ENCODE assay signal across 19 cellular contexts in the genomic region with DNA sequence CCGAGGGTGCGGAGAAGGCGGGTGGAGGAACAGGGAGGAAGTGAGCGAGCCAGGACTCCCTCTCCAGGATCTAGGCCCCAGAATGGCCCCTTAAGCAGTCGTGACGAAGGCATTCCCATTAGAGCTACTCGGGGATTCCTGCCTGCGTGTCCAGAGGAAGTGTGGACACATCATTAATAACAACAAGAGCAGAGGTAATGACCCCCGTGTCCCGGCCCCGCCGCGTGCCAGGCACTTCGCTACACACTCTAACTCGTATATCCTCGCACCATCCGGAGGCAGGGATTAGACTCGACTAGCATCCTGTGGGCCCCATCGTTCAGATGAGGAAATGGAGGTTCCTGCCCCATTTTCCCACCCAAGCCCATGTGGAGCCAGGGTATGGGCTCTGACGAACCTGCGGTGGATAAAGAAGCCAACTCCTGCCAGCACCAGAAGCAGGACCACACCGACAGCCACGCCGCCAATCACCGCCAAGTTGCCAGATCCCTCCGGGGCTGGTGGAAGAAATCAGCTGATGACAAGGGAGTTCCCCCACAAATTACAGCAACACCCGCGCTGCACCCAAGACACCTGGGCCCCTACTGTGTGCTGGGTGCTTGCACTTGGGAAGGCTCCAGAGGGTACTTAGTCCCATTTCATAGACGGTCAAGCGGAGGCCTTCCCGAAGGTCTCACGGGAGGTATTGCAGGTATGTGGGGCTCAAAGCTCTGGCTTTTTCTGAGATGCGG. TPM values are rescaled to one million over a fixed set of nuclear protein-coding genes. Genes with fewer than 3 reads are reported as not detected.
DNase-seq lines count a peak whose midpoint lies in the region; ATAC-seq, FAIRE-seq and TF ChIP-seq lines count a peak whose summit lies in the region.
"Had no signal": no experiment of that assay in that cellular context is flagged by ENCODE, and none has a peak within 500 bp of the region (broad histone marks: within the 10 kb centered on the region; RNA-seq: fewer than 3 reads in every experiment).

No MANE protein-coding gene starts in this region.

- FAIRE-seq in HTR-8/SVneo (lab: Jason Lieb, UNC): no peak
- FAIRE-seq: H1 had no signal

- peaks cover 0 to 2% of the 10 kb centered on the region in 2 donors for H3K4me1 ChIP-seq in duodenal mucosa (ENCODE audit: control insufficient read depth in 1 of 2, insufficient read depth in 2 of 2, low read length in 2 of 2)
- H3K4me1 ChIP-seq: Caco-2 had no signal

- H3K4me3 Mint-ChIP-seq in activated naive CD4-positive, alpha-beta T cell treated with anti-CD3 and anti-CD28 coated beads, Interleukin-2, amount 50 U/mL, for 24 hours: no peak overlapping the region
- H3K4me3 Mint-ChIP-seq in mesothelial cell of epicardium: no peak overlapping the region
- H3K4me3 Mint-ChIP-seq: B cell; CD4-positive, CD25-positive, alpha-beta regulatory T cell had no signal

- H3K4me3 ChIP-seq in duodenal mucosa (ENCODE audit: low read depth in 1 of 2, low read length in 2 of 2): no peak overlapping the region

- no peaks in the 10 kb centered on the region for H3K36me3 Mint-ChIP-seq in activated naive CD4-positive, alpha-beta T cell treated with anti-CD3 and anti-CD28 coated beads, Interleukin-2, amount 50 U/mL, for 24 hours
- peaks cover 22% of the 10 kb centered on the region for H3K36me3 Mint-ChIP-seq in mesothelial cell of epicardium
- H3K36me3 Mint-ChIP-seq: CD4-positive, CD25-positive, alpha-beta regulatory T cell had no signal

- no peaks in the 10 kb centered on the region for H3K27me3 Mint-ChIP-seq in activated naive CD4-positive, alpha-beta T cell treated with anti-CD3 and anti-CD28 coated beads, Interleukin-2, amount 50 U/mL, for 24 hours
- no peaks in the 10 kb centered on the region for H3K27me3 Mint-ChIP-seq in mesothelial cell of epicardium (ENCODE audit: low read depth)

- H3K27ac ChIP-seq in duodenal mucosa (ENCODE audit: low read depth, low read length): peak overlapping the region; percentile 20
- H3K27ac ChIP-seq: 22Rv1 had no signal

- ATAC-seq in HG03442 (IDR thresholded peaks at IDR 0.05; ENCODE audit: unreplicated experiment): no peak

- H3K27ac Mint-ChIP-seq in activated naive CD4-positive, alpha-beta T cell treated with anti-CD3 and anti-CD28 coated beads, Interleukin-2, amount 50 U/mL, for 24 hours: peak overlapping the region; percentile 46
- H3K27ac Mint-ChIP-seq in mesothelial cell of epicardium: peak overlapping the region; percentile 61
- H3K27ac Mint-ChIP-seq: B cell; CD4-positive, CD25-positive, alpha-beta regulatory T cell had no signal

- DNase-seq in activated naive CD4-positive, alpha-beta T cell (lab: John Stamatoyannopoulos, UW): no peak
- DNase-seq in mesothelial cell of epicardium (ENCODE audit: low spot score in 2 of 2, unreplicated experiment in 2 of 2): no peak
- no peak for DNase-seq in putamen (ENCODE audit: low spot score)
- DNase-seq in T1000 (lab: John Stamatoyannopoulos, UW): no peak
- DNase-seq in HTR-8/SVneo (ENCODE audit: insufficient read length, low spot score): no peak
- DNase-seq: Caco-2; CD4-positive, CD25-positive, alpha-beta regulatory T cell; EL; NCI-H1105 treated with DMSO at 0.1 percent for 48 hours; NCI-H187 treated with DMSO at 0.1 percent for 48 hours; NCI-H2171; NCI-H446; OCI-M1 had no signal

- peaks cover 30 to 81% of the 10 kb centered on the region in 2 donors for H3K36me3 ChIP-seq in duodenal mucosa (ENCODE audit: control insufficient read depth in 1 of 2, insufficient read depth in 2 of 2, low read length in 2 of 2)

- H3K27me3 ChIP-seq in duodenal mucosa (ENCODE audit: control insufficient read depth in 1 of 2, insufficient read depth in 2 of 2, low read length in 2 of 2): no peaks in the 10 kb centered on the region

- no peak overlapping the region for H3K9ac ChIP-seq in duodenal mucosa (ENCODE audit: low read depth in 1 of 2, low read length in 2 of 2)

- no peaks in the 10 kb centered on the region for H3K9me3 Mint-ChIP-seq in activated naive CD4-positive, alpha-beta T cell treated with anti-CD3 and anti-CD28 coated beads, Interleukin-2, amount 50 U/mL, for 24 hours
- H3K9me3 Mint-ChIP-seq in mesothelial cell of epicardium: no peaks in the 10 kb centered on the region

- no peak for TF ChIP-seq CTCF in mesothelial cell of epicardium (IDR thresholded peaks at IDR 0.05; ENCODE audit: unreplicated experiment)

- no peaks in the 10 kb centered on the region for H3K9me3 ChIP-seq in duodenal mucosa (ENCODE audit: control insufficient read depth in 1 of 2, low read length in 2 of 2)
- H3K9me3 ChIP-seq: Caco-2 had no signal

- H3K4me1 Mint-ChIP-seq in activated naive CD4-positive, alpha-beta T cell treated with anti-CD3 and anti-CD28 coated beads, Interleukin-2, amount 50 U/mL, for 24 hours: no peaks in the 10 kb centered on the region
- peaks cover 12% of the 10 kb centered on the region for H3K4me1 Mint-ChIP-seq in mesothelial cell of epicardium
- H3K4me1 Mint-ChIP-seq: B cell; CD4-positive, CD25-positive, alpha-beta regulatory T cell had no signal

RNA-seq across cellular contexts. Expression of gene EPHA2, which starts 21.6 kb away (rescaled TPM):
- 71.8 to 76.3 TPM (median 75.0 TPM) in 3 replicates for total RNA-seq in mesothelial cell of epicardium
- total RNA-seq: CD4-positive, CD25-positive, alpha-beta regulatory T cell had no signal
